Comparison of ENCODE assay signal across 1 cellular context in genomic region chr17:43170140-43170765, GRCh38.
TF ChIP-seq lines count a peak whose summit lies in the region.

No MANE protein-coding gene starts in this region.

TF ChIP-seq in endothelial cell of umbilical vein, 7 proteins besides CTCF, POLR2A, EP300 and RAD21 (continued from another document):
- TF ChIP-seq POLR2AphosphoS5 (IDR thresholded peaks at IDR 0.05; ENCODE audit: insufficient read depth, low read depth, low read length) (no peak), GATA2 (IDR thresholded peaks at IDR 0.05; ENCODE audit: insufficient read depth, insufficient read length, low read depth, low read length) (no peak)
TF ChIP-seq in endothelial cell of umbilical vein: peak in this region for 1.
